Comparison of ENCODE assay signal across 11 cellular contexts in the genomic region with DNA sequence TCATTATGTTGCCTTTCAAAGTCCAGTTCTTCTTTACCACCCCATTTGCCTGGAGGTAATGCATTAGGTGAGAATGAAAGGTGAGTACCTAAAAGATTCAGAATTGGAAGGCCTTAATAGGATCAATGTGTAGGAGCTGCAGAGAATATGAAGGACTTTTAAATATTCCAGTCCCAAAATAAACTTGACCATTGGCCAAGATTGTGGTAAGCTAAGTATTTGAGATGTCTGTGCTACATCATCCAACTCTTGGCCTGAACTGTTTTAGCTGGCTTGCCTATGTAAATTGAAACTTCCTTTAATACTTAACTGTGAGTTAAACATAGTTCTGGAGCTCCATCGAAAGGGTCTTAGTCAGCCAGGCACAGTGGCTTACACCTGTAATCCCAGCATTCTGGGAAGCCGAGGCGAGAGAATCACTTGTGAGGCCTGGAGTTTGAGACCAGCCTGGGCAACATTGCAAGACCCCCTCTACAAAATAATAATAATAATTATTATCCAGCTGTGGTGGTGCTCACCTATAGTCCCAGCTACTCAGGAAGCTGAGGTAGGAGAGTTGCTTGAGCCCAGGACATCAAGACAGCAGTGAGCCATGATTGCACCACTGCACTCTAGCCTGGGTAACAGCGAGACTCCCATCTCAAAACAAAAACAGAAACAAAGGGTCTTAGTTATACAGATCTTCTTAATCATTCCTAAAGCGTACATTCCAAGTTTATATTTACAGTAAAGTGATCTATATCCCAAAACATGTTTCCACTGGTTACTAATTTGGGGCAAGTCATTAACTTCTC. TPM values are rescaled to one million over a fixed set of nuclear protein-coding genes. Genes with fewer than 3 reads are reported as not detected.
DNase-seq lines count a peak whose midpoint lies in the region; ATAC-seq, FAIRE-seq and TF ChIP-seq lines count a peak whose summit lies in the region.
"Had no signal": no experiment of that assay in that cellular context is flagged by ENCODE, and none has a peak within 500 bp of the region (broad histone marks: within the 10 kb centered on the region; RNA-seq: fewer than 3 reads in every experiment).

No MANE protein-coding gene starts in this region.

- H3K4me3 ChIP-seq in A549 (no peak overlapping the region), duodenal mucosa (ENCODE audit: low read depth in 1 of 2, low read length in 2 of 2) (no peak overlapping the region), right lobe of liver (no peak overlapping the region)
- H3K4me3 ChIP-seq: BLaER1 had no signal

- WGBS in A549 (ENCODE audit: missing lambda C conversion rate) = 49% methylated on average over 5 of the region's 5 CpGs
- WGBS in right lobe of liver (ENCODE audit: insufficient coverage, low coverage, low lambda C conversion rate, missing lambda C conversion rate) = 74% methylated on average over 4 of the region's 5 CpGs

- peak in 1 of 2 experiments; percentile 24 for DNase-seq in A549 (ENCODE audit: low read depth in 1 of 2, low spot score in 1 of 2)
- peak; percentile 72 for DNase-seq in HFFc6
- no peak for DNase-seq in right lobe of liver
- DNase-seq in erythroblast (lab: John Stamatoyannopoulos, UW) = no peak
- DNase-seq in COR-L47 (lab: John Stamatoyannopoulos, UW) = no peak
- DNase-seq: activated gamma-delta T cell treated with Interleukin-2 at 50 U/mL for 16 hours, WERI-Rb-1 had no signal

- no peak for TF ChIP-seq EP300 in A549 (IDR thresholded peaks at IDR 0.05)

- TF ChIP-seq CTCF in A549 (IDR thresholded peaks at IDR 0.05) = no peak
- TF ChIP-seq CTCF in HFFc6 (IDR thresholded peaks at IDR 0.05) = no peak
- no peak for TF ChIP-seq CTCF in right lobe of liver (IDR thresholded peaks at IDR 0.05)

- H3K4me1 ChIP-seq in A549 = peaks cover 70% of the 10 kb centered on the region
- H3K4me1 ChIP-seq in duodenal mucosa (ENCODE audit: control insufficient read depth in 1 of 2, insufficient read depth in 2 of 2, low read length in 2 of 2) = peaks cover 19 to 33% of the 10 kb centered on the region in 2 donors
- H3K4me1 ChIP-seq in right lobe of liver = peaks cover 0 to 34% (median 11%) of the 10 kb centered on the region in 4 donors

- no peak overlapping the region for H3K9ac ChIP-seq in duodenal mucosa (ENCODE audit: low read depth in 1 of 2, low read length in 2 of 2)
- H3K9ac ChIP-seq: BLaER1 had no signal

- H3K36me3 Mint-ChIP-seq in HFFc6 (ENCODE audit: low read depth) = 0 out of 2 replicates have a peak, but pooled peaks cover 6% of the 10 kb centered on the region

- POLR2A ChIA-PET in A549 (lab: Yijun Ruan, JAX) = interaction anchor here (0.6 kb wide), 1 partner anchor 341 kb away, joined by 7 read pairs; no protein-coding TSS in a partner anchor

- H3K9me3 ChIP-seq in A549 (no peaks in the 10 kb centered on the region), duodenal mucosa (ENCODE audit: control insufficient read depth in 1 of 2, low read length in 2 of 2) (no peaks in the 10 kb centered on the region), right lobe of liver (no peaks in the 10 kb centered on the region)
- H3K9me3 ChIP-seq: BLaER1 had no signal

- H3K4me3 Mint-ChIP-seq in HFFc6 = peak overlapping the region; percentile 57

- peaks cover 90% of the 10 kb centered on the region for H3K4me1 Mint-ChIP-seq in HFFc6 (ENCODE audit: low read depth)

- H3K27me3 Mint-ChIP-seq in HFFc6 (ENCODE audit: insufficient read depth) = peaks cover 2% of the 10 kb centered on the region; the same call in 1 of the 2 replicates

- H3K27ac ChIP-seq in A549 (peak overlapping the region in 1 of 2 experiments; percentile 53; a peak in 4 of 6 replicates), duodenal mucosa (ENCODE audit: low read depth, low read length) (peak overlapping the region; percentile 17), right lobe of liver (no peak overlapping the region)
- H3K27ac ChIP-seq: BLaER1, WERI-Rb-1 had no signal

- TF ChIP-seq RAD21 in A549 (conservative IDR thresholded peaks at IDR 0.05 in 1 of 2, IDR thresholded peaks at IDR 0.05 in 1 of 2) = no peak

- intact Hi-C loops in right lobe of liver (cut with DNase I) = no loop called here

- H3K36me3 ChIP-seq in duodenal mucosa (ENCODE audit: control insufficient read depth in 1 of 2, insufficient read depth in 2 of 2, low read length in 2 of 2) (no peaks in the 10 kb centered on the region), right lobe of liver (no peaks in the 10 kb centered on the region)
- H3K36me3 ChIP-seq: BLaER1, WERI-Rb-1 had no signal

- ATAC-seq in A549 (peak in 1 of 2 experiments; percentile 61; a peak in 2 of 6 replicates), right lobe of liver (peak in 3 of 4 donors; percentile 18 to 51 (median 41)), GM21423 (IDR thresholded peaks at IDR 0.05; ENCODE audit: unreplicated experiment) (no peak), GM21619 (IDR thresholded peaks at IDR 0.05; ENCODE audit: unreplicated experiment) (no peak)

- peak overlapping the region; percentile 53 for H3K4me2 ChIP-seq in A549
- H3K4me2 ChIP-seq: BLaER1 had no signal

- H3K9me3 Mint-ChIP-seq in HFFc6 = no peaks in the 10 kb centered on the region

- CTCF ChIA-PET in A549 (lab: Yijun Ruan, JAX) = interaction anchor here (2.0 kb wide), 1 partner anchor 93 kb away, joined by 5 read pairs; no protein-coding TSS in a partner anchor

- no peaks in the 10 kb centered on the region for H3K27me3 ChIP-seq in duodenal mucosa (ENCODE audit: control insufficient read depth in 1 of 2, insufficient read depth in 2 of 2, low read length in 2 of 2)
- no peaks in the 10 kb centered on the region for H3K27me3 ChIP-seq in right lobe of liver
- H3K27me3 ChIP-seq: BLaER1 had no signal

- no peak for FAIRE-seq in A549 (lab: Jason Lieb, UNC)

- peak overlapping the region; percentile 74 for H3K27ac Mint-ChIP-seq in HFFc6

- no peak for TF ChIP-seq POLR2A in A549 (IDR thresholded peaks at IDR 0.05; ENCODE audit: low read length)
- no peak for TF ChIP-seq POLR2A in right lobe of liver (IDR thresholded peaks at IDR 0.05)
- TF ChIP-seq POLR2A in erythroblast (IDR thresholded peaks at IDR 0.05; ENCODE audit: low read length) = no peak

TF ChIP-seq in A549, 52 proteins besides CTCF, POLR2A, EP300 and RAD21:
- TF ChIP-seq RCOR1 (IDR thresholded peaks at IDR 0.05; ENCODE audit: low read depth, low read length) (no peak), FOSL2 (IDR thresholded peaks at IDR 0.05) (no peak), FOSL2 (CRISPR knock-in tag; IDR thresholded peaks at IDR 0.05) (no peak), HOXA7 (CRISPR knock-in tag; IDR thresholded peaks at IDR 0.05) (no peak), ZFP36 (IDR thresholded peaks at IDR 0.05; ENCODE audit: borderline replicate concordance, partially characterized antibody) (no peak), POLR2AphosphoS2 (conservative IDR thresholded peaks at IDR 0.05; ENCODE audit: low read length) (no peak), RFX5 (IDR thresholded peaks at IDR 0.05) (no peak), GATA3 (IDR thresholded peaks at IDR 0.05; ENCODE audit: borderline replicate concordance) (no peak), MAZ (IDR thresholded peaks at IDR 0.05; ENCODE audit: borderline replicate concordance, low read depth, low read length) (no peak), SMC3 (IDR thresholded peaks at IDR 0.05) (no peak), JUNB (IDR thresholded peaks at IDR 0.05) (no peak), TP53 (CRISPR knock-in tag; IDR thresholded peaks at IDR 0.05) (no peak), FOSB (CRISPR knock-in tag; IDR thresholded peaks at IDR 0.05) (no peak)
- TF ChIP-seq, protein P1, sequence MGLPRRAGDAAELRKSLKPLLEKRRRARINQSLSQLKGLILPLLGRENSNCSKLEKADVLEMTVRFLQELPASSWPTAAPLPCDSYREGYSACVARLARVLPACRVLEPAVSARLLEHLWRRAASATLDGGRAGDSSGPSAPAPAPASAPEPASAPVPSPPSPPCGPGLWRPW (IDR thresholded peaks at IDR 0.05) = no peak
- TF ChIP-seq, protein P2, sequence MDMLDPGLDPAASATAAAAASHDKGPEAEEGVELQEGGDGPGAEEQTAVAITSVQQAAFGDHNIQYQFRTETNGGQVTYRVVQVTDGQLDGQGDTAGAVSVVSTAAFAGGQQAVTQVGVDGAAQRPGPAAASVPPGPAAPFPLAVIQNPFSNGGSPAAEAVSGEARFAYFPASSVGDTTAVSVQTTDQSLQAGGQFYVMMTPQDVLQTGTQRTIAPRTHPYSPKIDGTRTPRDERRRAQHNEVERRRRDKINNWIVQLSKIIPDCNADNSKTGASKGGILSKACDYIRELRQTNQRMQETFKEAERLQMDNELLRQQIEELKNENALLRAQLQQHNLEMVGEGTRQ (IDR thresholded peaks at IDR 0.05) = no peak
- TF ChIP-seq, protein P3, sequence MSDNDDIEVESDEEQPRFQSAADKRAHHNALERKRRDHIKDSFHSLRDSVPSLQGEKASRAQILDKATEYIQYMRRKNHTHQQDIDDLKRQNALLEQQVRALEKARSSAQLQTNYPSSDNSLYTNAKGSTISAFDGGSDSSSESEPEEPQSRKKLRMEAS (IDR thresholded peaks at IDR 0.05) = no peak

RNA-seq across cellular contexts. Expression of a gene that starts 29.8 kb away (rescaled TPM):
- polyA plus RNA-seq in A549 (2011; rRNA removed) (18.8 and 21.8 TPM in 2 replicates), A549 (2017; fragmentation: RNase III; extraction: RNeasy Plus Mini Kit Qiagen cat#74134 plus additional on column Dnase treatment) (5.6 to 7.7 TPM (median 7.4 TPM) in 3 replicates)
- 7.5 and 10.1 TPM in 2 replicates for polyA plus RNA-seq in A549 (2012; cell fraction: cytosol; rRNA removed)
- polyA plus RNA-seq in A549 (2012; cell fraction: nucleus; rRNA removed) = 31.3 and 43.4 TPM in 2 replicates
- 39.3 and 40.5 TPM in 2 replicates for polyA minus RNA-seq in A549 (2011; rRNA and poly(A)+ RNA removed)
- 10 to 100 TPM; 19.0 to 27.0 (median 21.7) TPM for total RNA-seq in HFFc6 (2021; fragmentation: NEBNext Ultra II Directional; extraction: Animal tissue kit (Norgen Biotek cat#: 25700))
- total RNA-seq in right lobe of liver = 10 to 100 TPM; 14.5 to 19.2 (median 18.2) TPM

Comparison
In these comparisons a context has a peak if more than half of its experiments do, and no peak if none do; other contexts are left out.
1. ATAC-seq: peak in right lobe of liver (3 of 4); none in GM21423 (single experiment) and GM21619 (single experiment).